ENCODE assay signal across 10 cellular contexts in the genomic region with DNA sequence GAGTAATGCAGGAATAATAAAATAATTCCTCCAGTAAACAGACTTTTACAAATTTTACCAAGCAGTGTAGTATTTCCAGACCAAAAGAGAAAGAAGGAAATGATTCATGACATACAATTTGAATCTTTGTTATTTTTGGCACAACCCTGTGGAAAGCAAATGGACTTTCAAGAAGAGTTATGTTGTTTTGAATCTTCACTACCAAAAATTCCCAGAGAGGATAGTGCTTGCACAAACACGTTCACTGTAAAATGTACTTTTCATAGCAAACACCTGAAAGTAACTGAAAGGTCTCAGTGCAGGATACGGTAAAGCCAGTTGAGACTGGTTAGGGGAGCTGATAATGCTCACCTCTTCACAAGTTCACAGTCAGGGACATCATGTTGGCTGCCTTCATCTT.
A peak's percentile ranks its signal among the peaks of the same experiment; 100 is the strongest.
DNase-seq lines count a peak whose midpoint lies in the region; ATAC-seq and TF ChIP-seq lines count a peak whose summit lies in the region.
"Had no signal": no experiment of that assay in that cellular context is flagged by ENCODE, and none has a peak within 500 bp of the region (broad histone marks: within the 10 kb centered on the region; RNA-seq: fewer than 3 reads in every experiment).

No MANE protein-coding gene starts in this region.

- DNase-seq in GM04504 (ENCODE audit: low read depth) (peak; percentile 36), fibroblast of villous mesenchyme (ENCODE audit: low read depth) (peak; percentile 81), sciatic nerve (ENCODE audit: low spot score) (no peak), NCI-H524 treated with DMSO at 0.1 percent for 48 hours (lab: John Stamatoyannopoulos, UW) (no peak), SJCRH30 (no peak)
- no peak for DNase-seq in stimulated activated effector memory CD8-positive, alpha-beta T cell treated with anti-CD3 and anti-CD28 coated beads, Interleukin-12 subunit alpha, Interleukin-12 subunit beta, amount 100 ng/mL, for 72 hours (ENCODE audit: low spot score in 2 of 2)
- no peak for DNase-seq in activated CD8-positive, alpha-beta memory T cell treated with anti-CD3 and anti-CD28 coated beads, Interleukin-2, amount 50 U/mL, for 48 hours
- DNase-seq: naive thymus-derived CD8-positive, alpha-beta T cell had no signal

- H3K27ac Mint-ChIP-seq in stimulated activated effector memory CD8-positive, alpha-beta T cell treated with anti-CD3 and anti-CD28 coated beads, Interleukin-12 subunit alpha, Interleukin-12 subunit beta, amount 100 ng/mL, for 72 hours, result no peak overlapping the region
- H3K27ac Mint-ChIP-seq: naive thymus-derived CD8-positive, alpha-beta T cell; T-helper 2 cell treated with Interferon-gamma antibody and Interleukin-4, amounts not matched to agents 5 μg/mL and 100 μg/mL, for 36 hours had no signal

- no peaks in the 10 kb centered on the region for H3K36me3 ChIP-seq in SJCRH30

- H3K4me1 Mint-ChIP-seq in stimulated activated effector memory CD8-positive, alpha-beta T cell treated with anti-CD3 and anti-CD28 coated beads, Interleukin-12 subunit alpha, Interleukin-12 subunit beta, amount 100 ng/mL, for 72 hours, result no peaks in the 10 kb centered on the region
- H3K4me1 Mint-ChIP-seq: naive thymus-derived CD8-positive, alpha-beta T cell had no signal

- H3K27ac ChIP-seq in VCaP, result peak overlapping the region; percentile 90
- no peak overlapping the region for H3K27ac ChIP-seq in SJCRH30

- intact Hi-C loops in sciatic nerve (cut with DNase I), result no loop called here

- H3K4me3 Mint-ChIP-seq in stimulated activated effector memory CD8-positive, alpha-beta T cell treated with anti-CD3 and anti-CD28 coated beads, Interleukin-12 subunit alpha, Interleukin-12 subunit beta, amount 100 ng/mL, for 72 hours, result no peak overlapping the region
- H3K4me3 Mint-ChIP-seq: naive thymus-derived CD8-positive, alpha-beta T cell; T-helper 2 cell treated with Interferon-gamma antibody and Interleukin-4, amounts not matched to agents 5 μg/mL and 100 μg/mL, for 36 hours had no signal

- H3K9me3 Mint-ChIP-seq in stimulated activated effector memory CD8-positive, alpha-beta T cell treated with anti-CD3 and anti-CD28 coated beads, Interleukin-12 subunit alpha, Interleukin-12 subunit beta, amount 100 ng/mL, for 72 hours, result no peaks in the 10 kb centered on the region
- H3K9me3 Mint-ChIP-seq: naive thymus-derived CD8-positive, alpha-beta T cell; T-helper 2 cell treated with Interferon-gamma antibody and Interleukin-4, amounts not matched to agents 5 μg/mL and 100 μg/mL, for 36 hours had no signal

- no peaks in the 10 kb centered on the region for H3K36me3 Mint-ChIP-seq in stimulated activated effector memory CD8-positive, alpha-beta T cell treated with anti-CD3 and anti-CD28 coated beads, Interleukin-12 subunit alpha, Interleukin-12 subunit beta, amount 100 ng/mL, for 72 hours
- H3K36me3 Mint-ChIP-seq: naive thymus-derived CD8-positive, alpha-beta T cell had no signal

- H3K27me3 ChIP-seq in SJCRH30, result 0 out of 2 replicates have a peak, but pooled peaks cover 3% of the 10 kb centered on the region

- ATAC-seq in sciatic nerve, result peak; percentile 82
- no peak for ATAC-seq in stimulated activated effector memory CD8-positive, alpha-beta T cell treated with anti-CD3 and anti-CD28 coated beads, Interleukin-12 subunit alpha, Interleukin-12 subunit beta, amount 100 ng/mL, for 72 hours
- ATAC-seq: naive thymus-derived CD8-positive, alpha-beta T cell had no signal

- 0 out of 2 replicates have a peak, but pooled peaks cover 2% of the 10 kb centered on the region for H3K9me3 ChIP-seq in SJCRH30 (replicated peaks)

- TF ChIP-seq CTCF in VCaP (conservative IDR thresholded peaks at IDR 0.05) (no peak), fibroblast of villous mesenchyme (IDR thresholded peaks at IDR 0.05; ENCODE audit: insufficient read depth, low read depth, low read length) (no peak)

- peaks cover 16% of the 10 kb centered on the region for H3K4me1 ChIP-seq in SJCRH30

- H3K4me3 ChIP-seq in fibroblast of villous mesenchyme (ENCODE audit: low read depth, low read length) (no peak overlapping the region), SJCRH30 (no peak overlapping the region)

Comparison
In these comparisons a context has a peak if more than half of its experiments do, and no peak if none do; other contexts are left out.
1. DNase-seq: peak in GM04504 (single experiment) and fibroblast of villous mesenchyme (single experiment); none in sciatic nerve (single experiment), NCI-H524 treated with DMSO at 0.1 percent for 48 hours (single experiment), stimulated activated effector memory CD8-positive, alpha-beta T cell treated with anti-CD3 and anti-CD28 coated beads, Interleukin-12 subunit alpha, Interleukin-12 subunit beta, amount 100 ng/mL, for 72 hours (0 of 2), SJCRH30 (0 of 2) and activated CD8-positive, alpha-beta memory T cell treated with anti-CD3 and anti-CD28 coated beads, Interleukin-2, amount 50 U/mL, for 48 hours (single experiment).